17 cellular contexts compared by ENCODE assay signal in the genomic region with DNA sequence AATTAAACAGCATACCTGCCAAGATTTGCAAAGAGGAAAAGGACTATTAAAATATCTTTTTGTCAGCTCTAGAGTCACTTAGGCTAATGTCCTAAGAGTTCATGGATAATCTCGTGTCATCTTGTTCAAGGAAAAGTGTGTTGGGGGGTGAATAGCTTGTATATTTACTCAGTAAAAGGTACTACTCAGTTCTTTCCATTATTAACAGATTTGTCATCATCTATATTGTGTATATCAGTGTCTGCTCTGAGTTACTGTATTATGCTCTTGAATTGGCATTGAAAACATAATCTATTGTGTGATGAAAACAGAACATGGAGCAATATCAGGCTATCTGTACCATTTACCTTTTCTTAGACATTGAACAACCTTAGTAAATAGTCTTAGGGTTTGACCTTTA.
"Had no signal": no experiment of that assay in that cellular context is flagged by ENCODE, and none has a peak within 500 bp of the region (broad histone marks: within the 10 kb centered on the region; RNA-seq: fewer than 3 reads in every experiment).

No MANE protein-coding gene starts in this region.

- H3K36me3 ChIP-seq: ovary had no signal

- ATAC-seq: activated CD8-positive, alpha-beta memory T cell treated with anti-CD3 and anti-CD28 coated beads, Interleukin-2, amount 10 ng/mL, durations not matched to agents 7 days and 5 days; body of pancreas; heart right ventricle; stimulated activated naive CD8-positive, alpha-beta T cell treated with anti-CD3 and anti-CD28 coated beads, Interleukin-15, amount 100 ng/mL, for 72 hours had no signal

- H3K27me3 Mint-ChIP-seq: activated CD8-positive, alpha-beta memory T cell treated with anti-CD3 and anti-CD28 coated beads, Interleukin-2, amount 10 ng/mL, durations not matched to agents 7 days and 5 days; activated naive CD4-positive, alpha-beta T cell treated with anti-CD3 and anti-CD28 coated beads, Interleukin-2, amount 50 U/mL, for 24 hours; activated T-cell treated with anti-CD3 and anti-CD28 coated beads, Interleukin-2, amount 50 U/mL, for 24 hours; stimulated activated naive CD8-positive, alpha-beta T cell treated with anti-CD3 and anti-CD28 coated beads, Interleukin-15, amount 100 ng/mL, for 72 hours had no signal

- H3K27me3 ChIP-seq: body of pancreas, dorsolateral prefrontal cortex, heart right ventricle, ovary, testis had no signal

- DNase-seq: activated CD4-positive, alpha-beta T cell treated with anti-CD3 and anti-CD28 coated beads, Interleukin-2, amount 50 U/mL, for 4 hours; activated CD8-positive, alpha-beta memory T cell treated with anti-CD3 and anti-CD28 coated beads, Interleukin-2, amount 10 ng/mL, durations not matched to agents 7 days and 5 days; activated effector memory CD4-positive, alpha-beta T cell treated with Interleukin-2 at 50 U/mL for 16 hours; activated T-cell treated with anti-CD3 and anti-CD28 coated beads, Interleukin-2, amount 50 U/mL, for 24 hours; body of pancreas; dorsolateral prefrontal cortex; heart right ventricle; kidney; ovary; stimulated activated CD4-positive, alpha-beta T cell treated with anti-CD3 and anti-CD28 coated beads, Interleukin-15, amount 100 ng/mL, for 24 hours; stimulated activated CD4-positive, alpha-beta T cell treated with anti-CD3 and anti-CD28 coated beads, Interleukin-4, amount 100 ng/mL, for 24 hours; stimulated activated naive CD8-positive, alpha-beta T cell treated with anti-CD3 and anti-CD28 coated beads, Interleukin-15, amount 100 ng/mL, for 72 hours; testis had no signal

- H3K27ac Mint-ChIP-seq: activated CD8-positive, alpha-beta memory T cell treated with anti-CD3 and anti-CD28 coated beads, Interleukin-2, amount 10 ng/mL, durations not matched to agents 7 days and 5 days; activated naive CD4-positive, alpha-beta T cell treated with anti-CD3 and anti-CD28 coated beads, Interleukin-2, amount 50 U/mL, for 24 hours; T-helper 2 cell treated with Interferon-gamma antibody and Interleukin-4, amounts not matched to agents 5 μg/mL and 100 μg/mL, for 36 hours had no signal

- H3K4me3 Mint-ChIP-seq: activated CD8-positive, alpha-beta memory T cell treated with anti-CD3 and anti-CD28 coated beads, Interleukin-2, amount 10 ng/mL, durations not matched to agents 7 days and 5 days; activated naive CD4-positive, alpha-beta T cell treated with anti-CD3 and anti-CD28 coated beads, Interleukin-2, amount 50 U/mL, for 24 hours; activated T-cell treated with anti-CD3 and anti-CD28 coated beads, Interleukin-2, amount 50 U/mL, for 24 hours; neural crest cell; stimulated activated naive CD8-positive, alpha-beta T cell treated with anti-CD3 and anti-CD28 coated beads, Interleukin-15, amount 100 ng/mL, for 72 hours; T-helper 2 cell treated with Interferon-gamma antibody and Interleukin-4, amounts not matched to agents 5 μg/mL and 100 μg/mL, for 36 hours had no signal

- H3K27ac ChIP-seq: body of pancreas, dorsolateral prefrontal cortex, heart right ventricle, ovary, testis had no signal

- FAIRE-seq: frontal cortex, kidney had no signal

- H3K4me3 ChIP-seq: body of pancreas, dorsolateral prefrontal cortex, heart right ventricle, ovary, testis had no signal

- H3K9me3 Mint-ChIP-seq: activated naive CD4-positive, alpha-beta T cell treated with anti-CD3 and anti-CD28 coated beads, Interleukin-2, amount 50 U/mL, for 24 hours; activated T-cell treated with anti-CD3 and anti-CD28 coated beads, Interleukin-2, amount 50 U/mL, for 24 hours; neural crest cell; stimulated activated naive CD8-positive, alpha-beta T cell treated with anti-CD3 and anti-CD28 coated beads, Interleukin-15, amount 100 ng/mL, for 72 hours; T-helper 2 cell treated with Interferon-gamma antibody and Interleukin-4, amounts not matched to agents 5 μg/mL and 100 μg/mL, for 36 hours had no signal

- H3K9me3 ChIP-seq: body of pancreas, heart right ventricle, ovary, testis had no signal

- H3K4me1 ChIP-seq: testis had no signal

- H3K4me1 Mint-ChIP-seq: stimulated activated naive CD8-positive, alpha-beta T cell treated with anti-CD3 and anti-CD28 coated beads, Interleukin-15, amount 100 ng/mL, for 72 hours had no signal
